ENCODE assay signal across 1 cellular context in the genomic region with DNA sequence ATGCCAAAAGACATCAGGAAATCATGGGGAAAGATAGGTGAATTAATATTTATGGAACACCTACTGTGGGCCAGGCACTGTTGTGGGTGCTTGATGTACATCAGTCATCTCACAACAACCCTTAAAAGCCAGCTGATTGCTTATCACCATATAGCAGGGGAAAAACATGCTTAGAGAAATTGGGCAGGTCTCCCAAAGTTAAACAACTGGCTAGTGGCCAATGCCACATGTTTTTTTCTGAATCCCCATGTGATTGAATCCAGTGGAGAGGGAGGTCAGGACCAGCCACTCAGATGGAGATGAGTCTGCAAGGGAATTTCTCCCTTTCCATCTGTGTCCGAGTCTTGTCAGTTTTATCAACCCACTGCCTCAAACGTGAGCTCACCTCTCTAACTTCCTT.
TF ChIP-seq lines count a peak whose summit lies in the region.

No MANE protein-coding gene starts in this region.

TF ChIP-seq in GM23338, 12 proteins besides CTCF, POLR2A, EP300 and RAD21 (continued from another document):
- TF ChIP-seq, protein P1, sequence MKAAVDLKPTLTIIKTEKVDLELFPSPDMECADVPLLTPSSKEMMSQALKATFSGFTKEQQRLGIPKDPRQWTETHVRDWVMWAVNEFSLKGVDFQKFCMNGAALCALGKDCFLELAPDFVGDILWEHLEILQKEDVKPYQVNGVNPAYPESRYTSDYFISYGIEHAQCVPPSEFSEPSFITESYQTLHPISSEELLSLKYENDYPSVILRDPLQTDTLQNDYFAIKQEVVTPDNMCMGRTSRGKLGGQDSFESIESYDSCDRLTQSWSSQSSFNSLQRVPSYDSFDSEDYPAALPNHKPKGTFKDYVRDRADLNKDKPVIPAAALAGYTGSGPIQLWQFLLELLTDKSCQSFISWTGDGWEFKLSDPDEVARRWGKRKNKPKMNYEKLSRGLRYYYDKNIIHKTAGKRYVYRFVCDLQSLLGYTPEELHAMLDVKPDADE (IDR thresholded peaks at IDR 0.05) = no peak
- TF ChIP-seq NANOG (IDR thresholded peaks at IDR 0.05; ENCODE audit: borderline replicate concordance) = no peak
- no peak for TF ChIP-seq JUNB (IDR thresholded peaks at IDR 0.05; ENCODE audit: unreplicated experiment)
- no peak for TF ChIP-seq ZNF331 (CRISPR knock-in tag; IDR thresholded peaks at IDR 0.05; ENCODE audit: low read depth)
